In the genomic region with DNA sequence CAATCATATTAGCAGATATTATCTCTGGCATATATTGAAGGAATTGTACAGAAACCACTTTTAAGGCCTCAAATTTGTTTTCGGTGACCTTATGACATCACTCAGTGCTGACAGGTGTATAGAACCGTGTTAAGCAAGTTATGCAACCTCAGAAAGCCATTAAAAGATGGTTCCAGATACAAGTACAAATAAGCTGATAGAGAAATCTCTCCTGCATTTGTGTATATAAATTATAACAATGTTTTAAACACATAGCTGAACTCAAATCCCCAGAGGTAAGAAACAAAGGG, we compare ENCODE assay signal across 27 cellular contexts.
DNase-seq lines count a peak whose midpoint lies in the region; ATAC-seq lines count a peak whose summit lies in the region.
"Had no signal": no experiment of that assay in that cellular context is flagged by ENCODE, and none has a peak within 500 bp of the region (broad histone marks: within the 10 kb centered on the region; RNA-seq: fewer than 3 reads in every experiment).

No MANE protein-coding gene starts in this region.

- DNase-seq in naive B cell (no peak), iPS-NIHi11 (ENCODE audit: low spot score) (no peak)
- DNase-seq: activated CD4-positive, alpha-beta T cell treated with anti-CD3 and anti-CD28 coated beads, Interleukin-2, amount 50 U/mL, for 1 hour; caudate nucleus; gastrocnemius medialis; hippocampal formation; Kasumi-1; left lung; natural killer cell; NCI-H1092 treated with DMSO at 0.1 percent for 48 hours; NCI-H2029 treated with DMSO at 0.1 percent for 48 hours; NCI-H226; NCI-H748 treated with DMSO at 0.1 percent for 48 hours; SK-N-SH; stimulated activated CD4-positive, alpha-beta T cell treated with anti-CD3 and anti-CD28 coated beads, Interleukin-4, amount 100 ng/mL, for 1 hour; stimulated activated naive B cell treated with anti-CD40 and anti-IgM and Interleukin-4, amounts not matched to agents 10 μg/mL and 1 μg/mL and 100 μg/mL, for 72 hours; T-helper 2 cell had no signal

- peaks cover 27 to 45% (median 29%) of the 10 kb centered on the region in 3 donors for H3K4me1 Mint-ChIP-seq in naive B cell
- H3K4me1 Mint-ChIP-seq: activated naive CD4-positive, alpha-beta T cell treated with anti-CD3 and anti-CD28 coated beads, Interleukin-2, amount 50 U/mL, for 24 hours; natural killer cell had no signal

- H3K4me3 Mint-ChIP-seq in naive B cell: peak overlapping the region in 2 of 8 donors; percentile 49 to 63
- H3K4me3 Mint-ChIP-seq: activated naive CD4-positive, alpha-beta T cell treated with anti-CD3 and anti-CD28 coated beads, Interleukin-2, amount 50 U/mL, for 24 hours; activated T-helper 1 cell treated with anti-CD3 and anti-CD28 coated beads, Interleukin-12 subunit alpha, Interleukin-12 subunit beta, Interleukin-2, Interleukin-4 antibody, amounts not matched to agents 30 ng/mL and 10 ng/mL and 1 ng/mL, durations not matched to agents 14 hours and 24 hours and 36 hours; dendritic cell treated with granulocyte-macrophage colony-stimulating factor and Interleukin-4, amounts not matched to agents 40 ng/mL and 50 ng/mL, for 4 days; natural killer cell; stimulated activated naive B cell treated with anti-CD40 and anti-IgM and Interleukin-4, amounts not matched to agents 10 μg/mL and 1 μg/mL and 100 μg/mL, for 72 hours had no signal

- ATAC-seq in GM18519 (IDR thresholded peaks at IDR 0.05; ENCODE audit: low FRiP score, unreplicated experiment): peak; percentile 33
- ATAC-seq in GM21717 (IDR thresholded peaks at IDR 0.05; ENCODE audit: unreplicated experiment): peak; percentile 47
- peak; percentile 24 for ATAC-seq in HG03354 (IDR thresholded peaks at IDR 0.05; ENCODE audit: poor library complexity, severe bottlenecking, unreplicated experiment)
- ATAC-seq in naive B cell (ENCODE audit: low read depth in 2 of 2): no peak
- ATAC-seq in HG02763 (IDR thresholded peaks at IDR 0.05; ENCODE audit: unreplicated experiment): no peak
- no peak for ATAC-seq in GM21723 (IDR thresholded peaks at IDR 0.05; ENCODE audit: unreplicated experiment)
- ATAC-seq: gastrocnemius medialis, HCT116, HepG2, left lung, natural killer cell had no signal

- H3K27me3 Mint-ChIP-seq in naive B cell: no peaks in the 10 kb centered on the region
- H3K27me3 Mint-ChIP-seq: activated naive CD4-positive, alpha-beta T cell treated with anti-CD3 and anti-CD28 coated beads, Interleukin-2, amount 50 U/mL, for 24 hours; dendritic cell treated with granulocyte-macrophage colony-stimulating factor and Interleukin-4, amounts not matched to agents 40 ng/mL and 50 ng/mL, for 4 days; stimulated activated naive B cell treated with anti-CD40 and anti-IgM and Interleukin-4, amounts not matched to agents 10 μg/mL and 1 μg/mL and 100 μg/mL, for 72 hours had no signal

- H3K27ac Mint-ChIP-seq in naive B cell: peak overlapping the region in 4 of 6 donors; percentile 43 to 78 (median 50)
- H3K27ac Mint-ChIP-seq: activated naive CD4-positive, alpha-beta T cell treated with anti-CD3 and anti-CD28 coated beads, Interleukin-2, amount 50 U/mL, for 24 hours; activated T-helper 1 cell treated with anti-CD3 and anti-CD28 coated beads, Interleukin-12 subunit alpha, Interleukin-12 subunit beta, Interleukin-2, Interleukin-4 antibody, amounts not matched to agents 30 ng/mL and 10 ng/mL and 1 ng/mL, durations not matched to agents 14 hours and 24 hours and 36 hours; dendritic cell treated with granulocyte-macrophage colony-stimulating factor and Interleukin-4, amounts not matched to agents 40 ng/mL and 50 ng/mL, for 4 days; natural killer cell; stimulated activated naive B cell treated with anti-CD40 and anti-IgM and Interleukin-4, amounts not matched to agents 10 μg/mL and 1 μg/mL and 100 μg/mL, for 72 hours had no signal

- peaks cover 0 to 6% of the 10 kb centered on the region in 2 donors for H3K36me3 Mint-ChIP-seq in naive B cell
- H3K36me3 Mint-ChIP-seq: natural killer cell; stimulated activated naive B cell treated with anti-CD40 and anti-IgM and Interleukin-4, amounts not matched to agents 10 μg/mL and 1 μg/mL and 100 μg/mL, for 72 hours had no signal

- H3K9me3 Mint-ChIP-seq in naive B cell: no peaks in the 10 kb centered on the region
- H3K9me3 Mint-ChIP-seq: dendritic cell treated with granulocyte-macrophage colony-stimulating factor and Interleukin-4, amounts not matched to agents 40 ng/mL and 50 ng/mL, for 4 days; natural killer cell; stimulated activated naive B cell treated with anti-CD40 and anti-IgM and Interleukin-4, amounts not matched to agents 10 μg/mL and 1 μg/mL and 100 μg/mL, for 72 hours had no signal

Comparison
In these comparisons a context has a peak if more than half of its experiments do, and no peak if none do; other contexts are left out.
1. ATAC-seq: peak in GM18519 (single experiment), GM21717 (single experiment) and HG03354 (single experiment); none in naive B cell (0 of 2), HG02763 (single experiment) and GM21723 (single experiment).